In genomic region chr2:10057231-10058107, GRCh38 we compare ENCODE assay signal across 8 cellular contexts. TPM values are rescaled to one million over a fixed set of nuclear protein-coding genes. Genes with fewer than 3 reads are reported as not detected.
A peak's percentile ranks its signal among the peaks of the same experiment; 100 is the strongest.
DNase-seq lines count a peak whose midpoint lies in the region; ATAC-seq, FAIRE-seq and TF ChIP-seq lines count a peak whose summit lies in the region.

No MANE protein-coding gene starts in this region.

- TF ChIP-seq POLR2A in upper lobe of left lung (IDR thresholded peaks at IDR 0.05) (no peak), GM12892 (IDR thresholded peaks at IDR 0.05; ENCODE audit: low read depth, low read length) (no peak)

- H3K4me3 ChIP-seq in GM12865 (ENCODE audit: low read depth, low read length) (peak overlapping the region; percentile 16; the same call in 1 of the 2 replicates), upper lobe of left lung (peak overlapping the region in 1 of 4 donors; percentile 21)

- WGBS in upper lobe of left lung, 2 donors: 41 to 48% methylated on average over 27 to 28 of the region's 28 CpGs

- ATAC-seq in left lobe of liver (peak; percentile 24), upper lobe of left lung (ENCODE audit: low FRiP score in 2 of 2) (peak; percentile 41 to 81), GM19351 (IDR thresholded peaks at IDR 0.05; ENCODE audit: unreplicated experiment) (no peak)

- H3K9me3 ChIP-seq in upper lobe of left lung: no peaks in the 10 kb centered on the region

- H3K36me3 ChIP-seq in upper lobe of left lung: peaks cover 0 to 33% (median 2%) of the 10 kb centered on the region in 4 donors

- H3K27me3 ChIP-seq in upper lobe of left lung: no peaks in the 10 kb centered on the region

- no peak for TF ChIP-seq EP300 in upper lobe of left lung (IDR thresholded peaks at IDR 0.05)

- DNase-seq in GM12865 (ENCODE audit: low read depth) (peak; percentile 45), NCI-H510A (lab: John Stamatoyannopoulos, UW) (peak; percentile 70), cerebellum (ENCODE audit: low spot score) (peak; percentile 85), left lobe of liver (ENCODE audit: low spot score) (no peak), upper lobe of left lung (peak; percentile 55 to 84), GM12892 (ENCODE audit: insufficient read length) (no peak), NCI-H1105 treated with DMSO at 0.1 percent for 48 hours (lab: John Stamatoyannopoulos, UW) (no peak)

- TF ChIP-seq CTCF in GM12865 (IDR thresholded peaks at IDR 0.05; ENCODE audit: insufficient read depth, low read depth, low read length, missing control alignments) (no peak), upper lobe of left lung (IDR thresholded peaks at IDR 0.05) (no peak)

- FAIRE-seq in GM12892 (lab: Jason Lieb, UNC): no peak

- H3K4me1 ChIP-seq in upper lobe of left lung: peaks cover 25 to 44% (median 37%) of the 10 kb centered on the region in 4 donors

- peak overlapping the region; percentile 7 to 75 (median 62) for H3K27ac ChIP-seq in upper lobe of left lung

RNA-seq across cellular contexts. Expression of gene KLF11, which starts 14.1 kb away (rescaled TPM):
- 10.7 TPM for total RNA-seq in cerebellum
- total RNA-seq in left lobe of liver: 12.2 TPM
- 10 to 100 TPM; 14.3 to 38.7 (median 23.4) TPM for total RNA-seq in upper lobe of left lung
- 2.2 TPM for polyA plus RNA-seq in GM12892 (2012; ENCODE audit: missing spikeins)

RNA-seq across cellular contexts. Expression of gene CYS1, which starts 22.7 kb away (rescaled TPM):
- total RNA-seq in cerebellum (0.45 TPM), left lobe of liver (0.65 TPM), upper lobe of left lung (1 to 10 TPM; 1.0 to 8.2 (median 5.6) TPM)
- 2.6 TPM for polyA plus RNA-seq in GM12892 (2012; ENCODE audit: missing spikeins)

Comparison
In these comparisons a context has a peak if more than half of its experiments do, and no peak if none do; other contexts are left out.
1. DNase-seq: peak in GM12865 (single experiment), NCI-H510A (single experiment), cerebellum (single experiment) and upper lobe of left lung (2 of 2); none in left lobe of liver (single experiment), GM12892 (single experiment) and NCI-H1105 treated with DMSO at 0.1 percent for 48 hours (single experiment).